In genomic region chr3:75272708-75273107, GRCh38 we compare ENCODE assay signal across 14 cellular contexts.
DNase-seq lines count a peak whose midpoint lies in the region; ATAC-seq and FAIRE-seq lines count a peak whose summit lies in the region.
"Had no signal": no experiment of that assay in that cellular context is flagged by ENCODE, and none has a peak within 500 bp of the region (broad histone marks: within the 10 kb centered on the region; RNA-seq: fewer than 3 reads in every experiment).

No MANE protein-coding gene starts in this region.

- ATAC-seq in GM21786 (IDR thresholded peaks at IDR 0.05; ENCODE audit: unreplicated experiment): no peak
- ATAC-seq: upper lobe of right lung had no signal

- no peak for FAIRE-seq in RCC 7860 (lab: Jason Lieb, UNC)

- DNase-seq in EL (peak; percentile 17), RCC 7860 (ENCODE audit: low spot score) (peak; percentile 5), fibroblast of peridontal ligament (ENCODE audit: extremely low read depth) (peak; percentile 56), pons (ENCODE audit: low spot score) (peak; percentile 19), NAMALWA (ENCODE audit: low spot score) (no peak), iPS-NIHi11 (ENCODE audit: low spot score) (no peak), NCI-H1436 (lab: John Stamatoyannopoulos, UW) (no peak)
- DNase-seq: effector CD8-positive, alpha-beta T cell; GF-D8; GOT3; stimulated activated CD4-positive, alpha-beta T cell treated with anti-CD3 and anti-CD28 coated beads, Interleukin-4, amount 100 ng/mL, for 4 hours; upper lobe of right lung; WERI-Rb-1 had no signal

Comparison
In these comparisons a context has a peak if more than half of its experiments do, and no peak if none do; other contexts are left out.
1. DNase-seq: peak in EL (single experiment), RCC 7860 (single experiment), fibroblast of peridontal ligament (single experiment) and pons (single experiment); none in NAMALWA (single experiment), iPS-NIHi11 (single experiment) and NCI-H1436 (single experiment).